In genomic region chr2:27735263-27735904, GRCh38 we compare ENCODE assay signal across 8 cellular contexts. TPM values are rescaled to one million over a fixed set of nuclear protein-coding genes. Genes with fewer than 3 reads are reported as not detected.
DNase-seq lines count a peak whose midpoint lies in the region; ATAC-seq lines count a peak whose summit lies in the region.

No MANE protein-coding gene starts in this region.

- H3K27me3 Mint-ChIP-seq in central memory CD8-positive, alpha-beta T cell, result no peaks in the 10 kb centered on the region

- no peaks in the 10 kb centered on the region for H3K9me3 Mint-ChIP-seq in central memory CD8-positive, alpha-beta T cell

- peaks cover 27% of the 10 kb centered on the region for H3K4me1 ChIP-seq in skeletal muscle satellite cell (ENCODE audit: control insufficient read depth, insufficient read depth, low read length)

- H3K4me1 Mint-ChIP-seq in central memory CD8-positive, alpha-beta T cell, result no peaks in the 10 kb centered on the region

- H3K4me2 ChIP-seq in skeletal muscle satellite cell (ENCODE audit: low read length), result peak overlapping the region; percentile 87

- DNase-seq in DMS53 treated with DMSO at 0.1 percent for 48 hours (lab: John Stamatoyannopoulos, UW; ENCODE audit: unreplicated experiment) (peak; percentile 12), iPS-NIHi7 (ENCODE audit: extremely low spot score) (peak; percentile 88), NCI-H1694 (lab: John Stamatoyannopoulos, UW) (no peak), middle frontal gyrus (ENCODE audit: extremely low spot score, low spot score) (no peak), pons (ENCODE audit: low spot score) (no peak)
- DNase-seq in activated CD4-positive, CD25-positive, alpha-beta regulatory T cell treated with anti-CD3 and anti-CD28 coated beads, Interleukin-2, amount 50 U/mL, for 72 hours, result peak; percentile 60
- DNase-seq in central memory CD8-positive, alpha-beta T cell (ENCODE audit: low spot score in 2 of 2), result no peak

- peak overlapping the region; percentile 39 for H3K4me3 Mint-ChIP-seq in central memory CD8-positive, alpha-beta T cell

- no peaks in the 10 kb centered on the region for H3K9me3 ChIP-seq in skeletal muscle satellite cell (replicated peaks; ENCODE audit: low read length)

- ATAC-seq in central memory CD8-positive, alpha-beta T cell (replicated peaks; ENCODE audit: extremely low read depth, poor library complexity, severe bottlenecking), result no peak

- no peaks in the 10 kb centered on the region for H3K27me3 ChIP-seq in skeletal muscle satellite cell (ENCODE audit: control insufficient read depth, insufficient read depth, low read length)

- no peak overlapping the region for H3K27ac Mint-ChIP-seq in central memory CD8-positive, alpha-beta T cell (ENCODE audit: low read depth)

- H3K36me3 Mint-ChIP-seq in central memory CD8-positive, alpha-beta T cell (ENCODE audit: insufficient read depth), result no peaks in the 10 kb centered on the region

- H3K9ac ChIP-seq in skeletal muscle satellite cell (ENCODE audit: low read depth, low read length), result peak overlapping the region; percentile 80

- peak overlapping the region; percentile 67 for H3K4me3 ChIP-seq in skeletal muscle satellite cell (ENCODE audit: low read length)

- H3K36me3 ChIP-seq in skeletal muscle satellite cell (ENCODE audit: insufficient read depth, low read length), result no peaks in the 10 kb centered on the region

RNA-seq across cellular contexts. Expression of gene MRPL33, which starts 36.1 kb away (rescaled TPM):
- 118 and 188 TPM in 2 replicates for total RNA-seq in skeletal muscle satellite cell (2012; rRNA removed)

Comparison
In these comparisons a context has a peak if more than half of its experiments do, and no peak if none do; other contexts are left out.
1. DNase-seq: peak in DMS53 treated with DMSO at 0.1 percent for 48 hours (single experiment), activated CD4-positive, CD25-positive, alpha-beta regulatory T cell treated with anti-CD3 and anti-CD28 coated beads, Interleukin-2, amount 50 U/mL, for 72 hours (single experiment) and iPS-NIHi7 (single experiment); none in central memory CD8-positive, alpha-beta T cell (0 of 2), NCI-H1694 (single experiment), middle frontal gyrus (single experiment) and pons (single experiment).